In genomic region chr1:95679262-95679661, GRCh38 we compare ENCODE assay signal across 1 cellular context.
TF ChIP-seq lines count a peak whose summit lies in the region.

No MANE protein-coding gene starts in this region.

TF ChIP-seq in HepG2, 621 proteins besides CTCF, POLR2A, EP300 and RAD21 (continued from another document):
- TF ChIP-seq ZNF513 (CRISPR knock-in tag; conservative IDR thresholded peaks at IDR 0.05) = no peak
- TF ChIP-seq GRHL1 (CRISPR knock-in tag; conservative IDR thresholded peaks at IDR 0.05) = no peak
- no peak for TF ChIP-seq ZNF460 (CRISPR knock-in tag; IDR thresholded peaks at IDR 0.05; ENCODE audit: borderline replicate concordance)
- no peak for TF ChIP-seq ZSCAN22 (CRISPR knock-in tag; IDR thresholded peaks at IDR 0.05)
- TF ChIP-seq PRDM4 (CRISPR knock-in tag; IDR thresholded peaks at IDR 0.05; ENCODE audit: borderline replicate concordance) = no peak
- TF ChIP-seq LCORL (IDR thresholded peaks at IDR 0.05) = no peak
- no peak for TF ChIP-seq LCORL (CRISPR knock-in tag; IDR thresholded peaks at IDR 0.05)
- TF ChIP-seq RFX3 (CRISPR knock-in tag; IDR thresholded peaks at IDR 0.05) = no peak
- TF ChIP-seq ZNF761 (CRISPR knock-in tag; conservative IDR thresholded peaks at IDR 0.05) = no peak
- no peak for TF ChIP-seq SIN3B (IDR thresholded peaks at IDR 0.05; ENCODE audit: low read length)
- no peak for TF ChIP-seq TBP (CRISPR knock-in tag; IDR thresholded peaks at IDR 0.05)
- TF ChIP-seq TRIM22 (IDR thresholded peaks at IDR 0.05) = no peak
- no peak for TF ChIP-seq RERE (CRISPR knock-in tag; IDR thresholded peaks at IDR 0.05; ENCODE audit: low read depth)
- no peak for TF ChIP-seq ZNF501 (CRISPR knock-in tag; IDR thresholded peaks at IDR 0.05)
- no peak for TF ChIP-seq ZNF138 (CRISPR knock-in tag; IDR thresholded peaks at IDR 0.05; ENCODE audit: low read depth)
